8 cellular contexts compared by ENCODE assay signal in genomic region chr15:63473999-63474809, GRCh38. TPM values are rescaled to one million over a fixed set of nuclear protein-coding genes. Genes with fewer than 3 reads are reported as not detected.
A peak's percentile ranks its signal among the peaks of the same experiment; 100 is the strongest.
DNase-seq lines count a peak whose midpoint lies in the region; ATAC-seq and TF ChIP-seq lines count a peak whose summit lies in the region.

No MANE protein-coding gene starts in this region.

- no peaks in the 10 kb centered on the region for H3K36me3 ChIP-seq in prostate gland

- 14% methylated on average over 4 of the region's 4 CpGs for WGBS in prostate gland

- no peak for TF ChIP-seq POLR2A in prostate gland (IDR thresholded peaks at IDR 0.05)

- TF ChIP-seq CTCF in WTC11 (IDR thresholded peaks at IDR 0.05) = no peak
- no peak for TF ChIP-seq CTCF in epithelial cell of esophagus (IDR thresholded peaks at IDR 0.05; ENCODE audit: insufficient read depth, low read depth, low read length, missing control alignments)
- no peak for TF ChIP-seq CTCF in prostate gland (IDR thresholded peaks at IDR 0.05)

- peak overlapping the region; percentile 81 to 95 for H3K27ac ChIP-seq in prostate gland

- peak; percentile 37 for DNase-seq in G401 (ENCODE audit: low spot score)
- DNase-seq in HK-2 (ENCODE audit: unreplicated experiment) = peak; percentile 49
- peak; percentile 55 for DNase-seq in WTC11 (ENCODE audit: low spot score)
- DNase-seq in epithelial cell of esophagus (ENCODE audit: low read depth) = peak; percentile 69
- peak; percentile 86 for DNase-seq in prostate gland (ENCODE audit: low spot score)
- DNase-seq in middle frontal gyrus (ENCODE audit: extremely low spot score, low spot score) = no peak
- DNase-seq in posterior cingulate gyrus = no peak

- POLR2A ChIA-PET in WTC11 (lab: Charles Lee) = no interaction called here

- intact Hi-C loops in prostate gland (cut with DNase I) (no loop called here), posterior cingulate gyrus (cut with DNase I) (no loop called here)

- peak; percentile 58 for ATAC-seq in GM21423 (IDR thresholded peaks at IDR 0.05; ENCODE audit: unreplicated experiment)
- ATAC-seq in WTC11 = peak; percentile 89

- H3K4me3 ChIP-seq in epithelial cell of esophagus (ENCODE audit: low read length) (no peak overlapping the region), prostate gland (no peak overlapping the region)

- H3K4me3 Mint-ChIP-seq in WTC11 = no peak overlapping the region

- no peaks in the 10 kb centered on the region for H3K27me3 ChIP-seq in prostate gland (replicated peaks; ENCODE audit: insufficient read depth)

- 0 out of 2 replicates have a peak, but pooled peaks cover 2% of the 10 kb centered on the region for H3K27me3 Mint-ChIP-seq in WTC11 (ENCODE audit: low read depth)

- H3K27ac Mint-ChIP-seq in WTC11 = no peak overlapping the region

- H3K36me3 Mint-ChIP-seq in WTC11 = no peaks in the 10 kb centered on the region

- CTCF ChIA-PET in WTC11 (lab: Charles Lee) = interaction anchor here (1.4 to 5.0 kb wide), 4 partner anchors 8 to 308 kb away, joined by 4 to 26 read pairs (median 14); no protein-coding TSS in a partner anchor

- H3K4me1 Mint-ChIP-seq in WTC11 = peaks cover 15% of the 10 kb centered on the region

- in situ Hi-C loops in G401 (cut with HindIII; ENCODE audit: low sequenced_read_pairs) = no loop called here

- H3K4me1 ChIP-seq in prostate gland (replicated peaks) = peaks cover 13% of the 10 kb centered on the region

- no peaks in the 10 kb centered on the region for H3K9me3 ChIP-seq in prostate gland

- 0 out of 2 replicates have a peak, but pooled peaks cover 2% of the 10 kb centered on the region for H3K9me3 Mint-ChIP-seq in WTC11

TF ChIP-seq in WTC11, 78 proteins besides CTCF, POLR2A, EP300 and RAD21:
- TF ChIP-seq ZNF138 (CRISPR knock-in tag; conservative IDR thresholded peaks at IDR 0.05) = no peak
- TF ChIP-seq GABPB1 (CRISPR knock-in tag; IDR thresholded peaks at IDR 0.05) = peak; percentile 44; the same call in 1 of the 2 replicates
- TF ChIP-seq ZBTB43 (CRISPR knock-in tag; IDR thresholded peaks at IDR 0.05) = no peak
- no peak for TF ChIP-seq PREB (CRISPR knock-in tag; IDR thresholded peaks at IDR 0.05; ENCODE audit: borderline replicate concordance)
- TF ChIP-seq ZNF121 (CRISPR knock-in tag; IDR thresholded peaks at IDR 0.05) = no peak
- 0 out of 2 replicates have a peak, but pooled peaks have one; percentile 24 for TF ChIP-seq FOXK1 (CRISPR knock-in tag; IDR thresholded peaks at IDR 0.05)
- TF ChIP-seq FOXP1 (CRISPR knock-in tag; IDR thresholded peaks at IDR 0.05; ENCODE audit: borderline replicate concordance) = no peak
- no peak for TF ChIP-seq CREM (CRISPR knock-in tag; IDR thresholded peaks at IDR 0.05)
- TF ChIP-seq ATF3 (CRISPR knock-in tag; conservative IDR thresholded peaks at IDR 0.05) = no peak
- TF ChIP-seq USF1 (CRISPR knock-in tag; IDR thresholded peaks at IDR 0.05) = no peak
- TF ChIP-seq HMGA2 (CRISPR knock-in tag; IDR thresholded peaks at IDR 0.05) = no peak
- no peak for TF ChIP-seq ZNF232 (CRISPR knock-in tag; IDR thresholded peaks at IDR 0.05)
- no peak for TF ChIP-seq STAT6 (CRISPR knock-in tag; conservative IDR thresholded peaks at IDR 0.05; ENCODE audit: low read depth)

RNA-seq across cellular contexts. Expression of gene USP3, which starts 30.2 kb away (rescaled TPM):
- 27.3 and 28.5 TPM in 2 replicates for total RNA-seq in G401 (2014; rRNA removed; shearing (Covaris generic))
- 30.0 to 36.6 TPM (median 30.8 TPM) in 3 replicates for total RNA-seq in WTC11 (2021)
- total RNA-seq in prostate gland = 10 to 100 TPM; 44.2 to 45.8 TPM

Comparison
In these comparisons a context has a peak if more than half of its experiments do, and no peak if none do; other contexts are left out.
1. DNase-seq: peak in G401 (single experiment), HK-2 (single experiment), WTC11 (single experiment), epithelial cell of esophagus (single experiment) and prostate gland (single experiment); none in middle frontal gyrus (single experiment) and posterior cingulate gyrus (0 of 10).